17 cellular contexts compared by ENCODE assay signal in genomic region chr1:31828341-31828740, GRCh38. TPM values are rescaled to one million over a fixed set of nuclear protein-coding genes. Genes with fewer than 3 reads are reported as not detected.
A peak's percentile ranks its signal among the peaks of the same experiment; 100 is the strongest.
DNase-seq lines count a peak whose midpoint lies in the region; ATAC-seq and TF ChIP-seq lines count a peak whose summit lies in the region.
"Had no signal": no experiment of that assay in that cellular context is flagged by ENCODE, and none has a peak within 500 bp of the region (broad histone marks: within the 10 kb centered on the region; RNA-seq: fewer than 3 reads in every experiment).

No MANE protein-coding gene starts in this region.

- H3K27ac Mint-ChIP-seq in activated T-helper 1 cell treated with anti-CD3 and anti-CD28 coated beads, Interleukin-12 subunit alpha, Interleukin-12 subunit beta, Interleukin-2, Interleukin-4 antibody, amounts not matched to agents 30 ng/mL and 10 ng/mL and 1 ng/mL, durations not matched to agents 14 hours and 24 hours and 36 hours = peak overlapping the region; percentile 15

- H3K27me3 Mint-ChIP-seq in activated T-helper 1 cell treated with anti-CD3 and anti-CD28 coated beads, Interleukin-12 subunit alpha, Interleukin-12 subunit beta, Interleukin-2, Interleukin-4 antibody, amounts not matched to agents 30 ng/mL and 10 ng/mL and 1 ng/mL, durations not matched to agents 14 hours and 24 hours and 36 hours (ENCODE audit: insufficient read depth) = peaks cover 2% of the 10 kb centered on the region

- H3K9ac ChIP-seq in Loucy (ENCODE audit: low read depth, low read length, poor library complexity, severe bottlenecking) = no peak overlapping the region

- H3K27me3 ChIP-seq in Loucy (ENCODE audit: insufficient read depth, low read length, poor library complexity, severe bottlenecking) = no peaks in the 10 kb centered on the region
- H3K27me3 ChIP-seq in osteoblast (ENCODE audit: insufficient read depth, low read length) = no peaks in the 10 kb centered on the region
- H3K27me3 ChIP-seq in sigmoid colon = no peaks in the 10 kb centered on the region
- H3K27me3 ChIP-seq: right lobe of liver had no signal

- H3F3A ChIP-seq in Loucy (ENCODE audit: low read depth) = no peaks in the 10 kb centered on the region

- H4K20me1 ChIP-seq in Loucy (ENCODE audit: insufficient read depth, low read length, poor library complexity, severe bottlenecking) (no peaks in the 10 kb centered on the region), osteoblast (ENCODE audit: insufficient read depth, low read length) (no peaks in the 10 kb centered on the region)

- no peaks in the 10 kb centered on the region for H3K9me2 ChIP-seq in Loucy (replicated peaks; ENCODE audit: low read depth, low read length)

- H3K36me3 Mint-ChIP-seq in activated T-helper 1 cell treated with anti-CD3 and anti-CD28 coated beads, Interleukin-12 subunit alpha, Interleukin-12 subunit beta, Interleukin-2, Interleukin-4 antibody, amounts not matched to agents 30 ng/mL and 10 ng/mL and 1 ng/mL, durations not matched to agents 14 hours and 24 hours and 36 hours (ENCODE audit: low read depth) = no peaks in the 10 kb centered on the region

- DNase-seq in activated CD8-positive, alpha-beta memory T cell treated with anti-CD3 and anti-CD28 coated beads for 24 hours = peak; percentile 55
- DNase-seq in activated CD8-positive, alpha-beta memory T cell treated with anti-CD3 and anti-CD28 coated beads, Interleukin-2, amount 50 U/mL, for 4 hours = no peak
- no peak for DNase-seq in activated T-helper 1 cell treated with anti-CD3 and anti-CD28 coated beads, Interleukin-12 subunit alpha, Interleukin-12 subunit beta, Interleukin-2, Interleukin-4 antibody, amounts not matched to agents 30 ng/mL and 10 ng/mL and 1 ng/mL, durations not matched to agents 14 hours and 24 hours and 36 hours (ENCODE audit: low spot score)
- DNase-seq in osteoblast (ENCODE audit: insufficient read length, low spot score, missing footprints) (peak; percentile 15), GM03348 (ENCODE audit: low spot score) (no peak), sigmoid colon (no peak)
- DNase-seq: glutamatergic neuron; mesenchymal stem cell; NCI-H146; right lobe of liver; SJCRH30; stimulated activated CD4-positive, alpha-beta T cell treated with anti-CD3 and anti-CD28 coated beads, Interleukin-4, amount 100 ng/mL, for 24 hours; trophoblast cell had no signal

- no peak overlapping the region for H3K4me3 ChIP-seq in Loucy (ENCODE audit: low read length, poor library complexity, severe bottlenecking)
- no peak overlapping the region for H3K4me3 ChIP-seq in osteoblast (ENCODE audit: insufficient read depth, low read length)
- H3K4me3 ChIP-seq in sigmoid colon = no peak overlapping the region
- H3K4me3 ChIP-seq: coronary artery, right lobe of liver, SJCRH30 had no signal

- H2AFZ ChIP-seq in Loucy (ENCODE audit: low read length) (no peak overlapping the region), osteoblast (ENCODE audit: low read length) (no peak overlapping the region)

- 60 to 80% methylated on average over 8 of the region's 8 CpGs for WGBS in sigmoid colon, 2 donors

- no peaks in the 10 kb centered on the region for H3K79me2 ChIP-seq in Loucy (ENCODE audit: insufficient read depth, low read length)
- no peaks in the 10 kb centered on the region for H3K79me2 ChIP-seq in osteoblast (ENCODE audit: insufficient read depth, low read length)

- no peaks in the 10 kb centered on the region for H3K9me3 ChIP-seq in Loucy (ENCODE audit: insufficient read depth, low read depth, low read length)
- no peaks in the 10 kb centered on the region for H3K9me3 ChIP-seq in osteoblast (ENCODE audit: low read depth, low read length)
- H3K9me3 ChIP-seq in sigmoid colon = no peaks in the 10 kb centered on the region
- H3K9me3 ChIP-seq: right lobe of liver, SJCRH30 had no signal

- no peaks in the 10 kb centered on the region for H3K36me3 ChIP-seq in Loucy (ENCODE audit: insufficient read depth, low read length)
- H3K36me3 ChIP-seq in osteoblast (ENCODE audit: insufficient read depth, low read length) = no peaks in the 10 kb centered on the region
- no peaks in the 10 kb centered on the region for H3K36me3 ChIP-seq in sigmoid colon
- H3K36me3 ChIP-seq: right lobe of liver, SJCRH30 had no signal

- no peaks in the 10 kb centered on the region for H3K9me3 Mint-ChIP-seq in activated T-helper 1 cell treated with anti-CD3 and anti-CD28 coated beads, Interleukin-12 subunit alpha, Interleukin-12 subunit beta, Interleukin-2, Interleukin-4 antibody, amounts not matched to agents 30 ng/mL and 10 ng/mL and 1 ng/mL, durations not matched to agents 14 hours and 24 hours and 36 hours

- H3K27ac ChIP-seq in osteoblast (ENCODE audit: low read depth, low read length) (no peak overlapping the region), sigmoid colon (no peak overlapping the region)
- H3K27ac ChIP-seq: coronary artery, right lobe of liver, SJCRH30, VCaP had no signal

- H3K4me3 Mint-ChIP-seq in activated T-helper 1 cell treated with anti-CD3 and anti-CD28 coated beads, Interleukin-12 subunit alpha, Interleukin-12 subunit beta, Interleukin-2, Interleukin-4 antibody, amounts not matched to agents 30 ng/mL and 10 ng/mL and 1 ng/mL, durations not matched to agents 14 hours and 24 hours and 36 hours = peak overlapping the region; percentile 13

- H3K4me1 Mint-ChIP-seq in activated T-helper 1 cell treated with anti-CD3 and anti-CD28 coated beads, Interleukin-12 subunit alpha, Interleukin-12 subunit beta, Interleukin-2, Interleukin-4 antibody, amounts not matched to agents 30 ng/mL and 10 ng/mL and 1 ng/mL, durations not matched to agents 14 hours and 24 hours and 36 hours (ENCODE audit: low read depth) = peaks cover 22% of the 10 kb centered on the region

- intact Hi-C loops in activated T-helper 1 cell treated with anti-CD3 and anti-CD28 coated beads, Interleukin-12 subunit alpha, Interleukin-12 subunit beta, Interleukin-2, Interleukin-4 antibody, amounts not matched to agents 30 ng/mL and 10 ng/mL and 1 ng/mL, durations not matched to agents 14 hours and 24 hours and 36 hours (cut with micrococcal nuclease) = no loop called here
- intact Hi-C loops in sigmoid colon (cut with DNase I) = no loop called here

- ATAC-seq in GM21619 (IDR thresholded peaks at IDR 0.05; ENCODE audit: unreplicated experiment) = no peak

- no peak for TF ChIP-seq EP300 in sigmoid colon (IDR thresholded peaks at IDR 0.05)

- H3K4me1 ChIP-seq in Loucy (ENCODE audit: insufficient read depth, low read length, poor library complexity, severe bottlenecking) (peaks cover 22% of the 10 kb centered on the region), osteoblast (ENCODE audit: insufficient read depth, low read length) (peaks cover 9% of the 10 kb centered on the region), sigmoid colon (no peaks in the 10 kb centered on the region)
- H3K4me1 ChIP-seq: right lobe of liver, SJCRH30 had no signal

- H3K4me2 ChIP-seq in Loucy (ENCODE audit: low read depth, low read length, poor library complexity, severe bottlenecking) (peak overlapping the region; percentile 0), osteoblast (ENCODE audit: insufficient read depth, low read length) (no peak overlapping the region)

- TF ChIP-seq CTCF in Loucy (conservative IDR thresholded peaks at IDR 0.05; ENCODE audit: low read length) (no peak), osteoblast (IDR thresholded peaks at IDR 0.05; ENCODE audit: extremely low read depth, low read depth, low read length) (no peak), sigmoid colon (IDR thresholded peaks at IDR 0.05) (no peak)

- no peak for TF ChIP-seq POLR2A in sigmoid colon (IDR thresholded peaks at IDR 0.05)

RNA-seq across cellular contexts. Expression of gene SPOCD1, which starts 12.5 kb away (rescaled TPM):
- not detected in 2 replicates for total RNA-seq in activated T-helper 1 cell treated with anti-CD3 and anti-CD28 coated beads, Interleukin-12 subunit alpha, Interleukin-12 subunit beta, Interleukin-2, Interleukin-4 antibody, amounts not matched to agents 30 ng/mL and 10 ng/mL and 1 ng/mL, durations not matched to agents 14 hours and 24 hours and 36 hours
- total RNA-seq in osteoblast (58.6 and 67.8 TPM in 2 replicates), sigmoid colon (under 1 TPM in 2 of 4 donors, not detected in 2; 0.14 to 0.55 TPM)
- polyA plus RNA-seq in sigmoid colon = under 1 TPM in 1 of 3 donors, not detected in 2; 0.70 TPM

Comparison
In these comparisons a context has a peak if more than half of its experiments do, and no peak if none do; other contexts are left out.
1. DNase-seq: peak in activated CD8-positive, alpha-beta memory T cell treated with anti-CD3 and anti-CD28 coated beads for 24 hours (single experiment) and osteoblast (single experiment); none in activated CD8-positive, alpha-beta memory T cell treated with anti-CD3 and anti-CD28 coated beads, Interleukin-2, amount 50 U/mL, for 4 hours (single experiment), activated T-helper 1 cell treated with anti-CD3 and anti-CD28 coated beads, Interleukin-12 subunit alpha, Interleukin-12 subunit beta, Interleukin-2, Interleukin-4 antibody, amounts not matched to agents 30 ng/mL and 10 ng/mL and 1 ng/mL, durations not matched to agents 14 hours and 24 hours and 36 hours (single experiment), GM03348 (single experiment) and sigmoid colon (single experiment).
2. RNA of gene SPOCD1, which starts 12.5 kb away (total RNA-seq): 58.6 to 67.8 TPM in osteoblast; 0.14 to 0.55 TPM in sigmoid colon and not detected in activated T-helper 1 cell treated with anti-CD3 and anti-CD28 coated beads, Interleukin-12 subunit alpha, Interleukin-12 subunit beta, Interleukin-2, Interleukin-4 antibody, amounts not matched to agents 30 ng/mL and 10 ng/mL and 1 ng/mL, durations not matched to agents 14 hours and 24 hours and 36 hours; every median in the first group is over 10 times any median in the second.